In genomic region chr20:37392441-37393195, GRCh38 we compare ENCODE assay signal across 9 cellular contexts. TPM values are rescaled to one million over a fixed set of nuclear protein-coding genes. Genes with fewer than 3 reads are reported as not detected.
DNase-seq lines count a peak whose midpoint lies in the region; ATAC-seq, FAIRE-seq and TF ChIP-seq lines count a peak whose summit lies in the region.
"Had no signal": no experiment of that assay in that cellular context is flagged by ENCODE, and none has a peak within 500 bp of the region (broad histone marks: within the 10 kb centered on the region; RNA-seq: fewer than 3 reads in every experiment).

No MANE protein-coding gene starts in this region.

- H3K9ac ChIP-seq in H1 (replicated peaks in 1 of 4; ENCODE audit: extremely low read depth in 1 of 4, low read depth in 3 of 4, low read length in 3 of 4): no peak overlapping the region

- H3K4me1 ChIP-seq in H1 (replicated peaks in 1 of 4; ENCODE audit: control insufficient read depth in 3 of 4, insufficient read depth in 4 of 4, low read length in 3 of 4): peaks cover 0 to 32% (median 23%) of the 10 kb centered on the region in 4 experiments; a peak in 6 of 7 replicates

- H2BK15ac ChIP-seq in H1 (ENCODE audit: low read length): no peak overlapping the region

- no peak overlapping the region for H2BK20ac ChIP-seq in H1 (ENCODE audit: low read length)

- intact Hi-C loops in Right ventricle myocardium inferior (cut with DNase I): no loop called here
- intact Hi-C loops in Right ventricle myocardium superior (cut with DNase I): no loop called here

- H4K8ac ChIP-seq in H1 (ENCODE audit: extremely low read depth, insufficient read depth, low read length): peak overlapping the region; percentile 26; the same call in 1 of the 2 replicates

- no peak overlapping the region for H3K23ac ChIP-seq in H1 (ENCODE audit: insufficient read length)

- H3K79me2 ChIP-seq in H1 (ENCODE audit: control insufficient read depth in 1 of 2, insufficient read depth in 2 of 2, low read length in 2 of 2): no peaks in the 10 kb centered on the region

- H3K27ac Mint-ChIP-seq in stimulated activated effector memory CD8-positive, alpha-beta T cell treated with anti-CD3 and anti-CD28 coated beads, Interleukin-12 subunit alpha, Interleukin-12 subunit beta, amount 100 ng/mL, for 72 hours: no peak overlapping the region

- peaks cover 2% of the 10 kb centered on the region; the same call in 1 of the 2 replicates for H3K23me2 ChIP-seq in H1 (ENCODE audit: low read depth, low read length)

- no peaks in the 10 kb centered on the region for H4K20me1 ChIP-seq in H1 (replicated peaks in 1 of 2; ENCODE audit: control insufficient read depth in 1 of 2, insufficient read depth in 2 of 2, low read length in 2 of 2)

- H3K79me1 ChIP-seq in H1 (ENCODE audit: low read depth, low read length): no peaks in the 10 kb centered on the region; the same call in 1 of the 2 replicates

- H3K4me3 Mint-ChIP-seq in stimulated activated effector memory CD8-positive, alpha-beta T cell treated with anti-CD3 and anti-CD28 coated beads, Interleukin-12 subunit alpha, Interleukin-12 subunit beta, amount 100 ng/mL, for 72 hours: no peak overlapping the region

- H3K9me3 ChIP-seq in H1 (ENCODE audit: insufficient read depth in 2 of 2, low read depth in 1 of 2, low read length in 1 of 2): no peaks in the 10 kb centered on the region

- H2BK5ac ChIP-seq in H1 (ENCODE audit: low read depth, low read length): no peak overlapping the region

- H3K27ac ChIP-seq in H1 (ENCODE audit: low read depth, low read length): no peak overlapping the region

- no peaks in the 10 kb centered on the region for H3K4me1 Mint-ChIP-seq in stimulated activated effector memory CD8-positive, alpha-beta T cell treated with anti-CD3 and anti-CD28 coated beads, Interleukin-12 subunit alpha, Interleukin-12 subunit beta, amount 100 ng/mL, for 72 hours

- TF ChIP-seq POLR2A in H1 (IDR thresholded peaks at IDR 0.05; ENCODE audit: control extremely low read depth in 1 of 2, low read depth in 2 of 2, low read length in 2 of 2): no peak

- no peak for TF ChIP-seq EP300 in H1 (IDR thresholded peaks at IDR 0.05; ENCODE audit: borderline replicate concordance in 1 of 2, low read depth in 2 of 2, low read length in 2 of 2)

- peak; percentile 57 for DNase-seq in Right ventricle myocardium inferior (ENCODE audit: missing footprints)
- DNase-seq in Right ventricle myocardium superior: no peak
- peak; percentile 44 for DNase-seq in NCI-H69 (lab: John Stamatoyannopoulos, UW)
- DNase-seq in H1 (ENCODE audit: low read depth in 1 of 2, low spot score in 2 of 2): no peak
- DNase-seq in stimulated activated effector memory CD8-positive, alpha-beta T cell treated with anti-CD3 and anti-CD28 coated beads, Interleukin-12 subunit alpha, Interleukin-12 subunit beta, amount 100 ng/mL, for 72 hours (ENCODE audit: low spot score in 2 of 2): no peak
- no peak for DNase-seq in stimulated activated naive CD4-positive, alpha-beta T cell (lab: John Stamatoyannopoulos, UW)
- no peak for DNase-seq in CD1c-positive myeloid dendritic cell (ENCODE audit: extremely low spot score)
- DNase-seq: activated T-cell treated with anti-CD3 and anti-CD28 coated beads, Interleukin-2, amount 50 U/mL, for 1 hour had no signal

- no peak for ATAC-seq in Right ventricle myocardium inferior
- no peak for ATAC-seq in Right ventricle myocardium superior (ENCODE audit: poor library complexity)
- peak; percentile 31 for ATAC-seq in stimulated activated effector memory CD8-positive, alpha-beta T cell treated with anti-CD3 and anti-CD28 coated beads, Interleukin-12 subunit alpha, Interleukin-12 subunit beta, amount 100 ng/mL, for 72 hours
- ATAC-seq in HG02938 (IDR thresholded peaks at IDR 0.05; ENCODE audit: unreplicated experiment): no peak

- H3K56ac ChIP-seq in H1 (replicated peaks; ENCODE audit: insufficient read length, low read depth, low read length): no peak overlapping the region

- peak; percentile 61 to 81 (median 71) for TF ChIP-seq CTCF in H1 (IDR thresholded peaks at IDR 0.05; ENCODE audit: control extremely low read depth in 1 of 3, insufficient read depth in 1 of 3, low read depth in 1 of 3, low read length in 3 of 3)

- H3K27me3 ChIP-seq in H1 (replicated peaks in 1 of 4; ENCODE audit: control insufficient read depth in 3 of 4, extremely low read depth in 1 of 4, insufficient read depth in 3 of 4, low read length in 3 of 4): no peaks in the 10 kb centered on the region

- H3K14ac ChIP-seq in H1 (ENCODE audit: insufficient read length): no peak overlapping the region

- no peaks in the 10 kb centered on the region for H3K36me3 Mint-ChIP-seq in stimulated activated effector memory CD8-positive, alpha-beta T cell treated with anti-CD3 and anti-CD28 coated beads, Interleukin-12 subunit alpha, Interleukin-12 subunit beta, amount 100 ng/mL, for 72 hours

- H4K91ac ChIP-seq in H1 (replicated peaks; ENCODE audit: insufficient read length, low read length): no peak overlapping the region

- no peaks in the 10 kb centered on the region for H3K9me3 Mint-ChIP-seq in stimulated activated effector memory CD8-positive, alpha-beta T cell treated with anti-CD3 and anti-CD28 coated beads, Interleukin-12 subunit alpha, Interleukin-12 subunit beta, amount 100 ng/mL, for 72 hours

- CTCF ChIA-PET in H1 (lab: Charles Lee; ENCODE audit: partially characterized antibody): interaction anchor here (0.6 to 3.5 kb wide), 20 partner anchors 9 to 142 kb away, joined by 3 to 28 read pairs (median 3); no protein-coding TSS in a partner anchor

- H3K4ac ChIP-seq in H1 (replicated peaks; ENCODE audit: insufficient read length, low read depth, low read length): no peak overlapping the region

- no peaks in the 10 kb centered on the region; a peak in 2 of 8 replicates for H3K36me3 ChIP-seq in H1 (ENCODE audit: control insufficient read depth in 2 of 4, insufficient read depth in 4 of 4, low read length in 3 of 4)

- H2BK120ac ChIP-seq in H1 (replicated peaks; ENCODE audit: low read depth, low read length): no peak overlapping the region

- no peak for FAIRE-seq in H1 (lab: Jason Lieb, UNC)

- TF ChIP-seq RAD21 in H1 (IDR thresholded peaks at IDR 0.05 in 1 of 2, conservative IDR thresholded peaks at IDR 0.05 in 1 of 2; ENCODE audit: low read depth in 2 of 2, low read length in 2 of 2): peak; percentile 59 to 78

- H2BK12ac ChIP-seq in H1 (ENCODE audit: low read depth, low read length): no peak overlapping the region

- H3K4me2 ChIP-seq in H1 (ENCODE audit: insufficient read depth in 1 of 2, low read depth in 2 of 2, low read length in 2 of 2): no peak overlapping the region

- H2AK5ac ChIP-seq in H1 (ENCODE audit: low read depth, low read length): no peak overlapping the region

- H3K4me3 ChIP-seq in H1 (ENCODE audit: extremely low read depth in 1 of 4, insufficient read depth in 2 of 4, low read depth in 3 of 4, low read length in 4 of 4): no peak overlapping the region

- 91% methylated on average over 12 of the region's 16 CpGs; no CpG with 5 or more reads in 1 of the 2 experiments for WGBS in H1 (ENCODE audit: extremely low coverage in 1 of 2, insufficient coverage in 1 of 2, insufficient read length in 1 of 2, insufficient replicate concordance in 2 of 2, low coverage in 1 of 2, low lambda C conversion rate in 2 of 2, missing lambda C conversion rate in 1 of 2), 2 experiments

- no peak overlapping the region for H4K5ac ChIP-seq in H1 (ENCODE audit: insufficient read length, low read depth, low read length)

- POLR2A ChIA-PET in H1 (lab: Charles Lee; ENCODE audit: partially characterized antibody): interaction anchor here (0.7 to 1.6 kb wide), 5 partner anchors 21 to 147 kb away, joined by 3 to 7 read pairs (median 3); no protein-coding TSS in a partner anchor

- no peak overlapping the region for H2AFZ ChIP-seq in H1 (ENCODE audit: low read length)

- H3K18ac ChIP-seq in H1 (ENCODE audit: extremely low read depth, low read length): no peak overlapping the region

TF ChIP-seq in H1, 55 proteins besides CTCF, POLR2A, EP300 and RAD21:
- TF ChIP-seq GTF2F1 (IDR thresholded peaks at IDR 0.05; ENCODE audit: borderline replicate concordance, low read depth, low read length) (no peak), ASH2L (IDR thresholded peaks at IDR 0.05; ENCODE audit: low read length) (no peak), HDAC2 (IDR thresholded peaks at IDR 0.05; ENCODE audit: borderline replicate concordance in 1 of 2, low read depth in 2 of 2, low read length in 2 of 2) (peak in 1 of 2 experiments; percentile 38; a peak in 1 of 4 replicates), KDM1A (IDR thresholded peaks at IDR 0.05; ENCODE audit: borderline replicate concordance, low read length) (peak; percentile 94; the same call in 1 of the 2 replicates)

RNA-seq across cellular contexts. Expression of gene SRC, which starts 46.7 kb away (rescaled TPM):
- total RNA-seq in Right ventricle myocardium inferior: 6.0 TPM
- 6.7 TPM for total RNA-seq in Right ventricle myocardium superior
- total RNA-seq in H1 (2021; fragmentation: NEBNext Ultra II Directional; extraction: Animal tissue kit (Norgen Biotek cat#: 25700)): 28.8 and 29.8 TPM in 2 replicates
- 27.6 and 35.4 TPM in 2 replicates for polyA plus RNA-seq in H1 (2011; rRNA removed)
- 25.1 TPM for polyA plus RNA-seq in H1 (2011; cell fraction: cytosol; rRNA removed)
- 100 TPM for polyA plus RNA-seq in H1 (2011; cell fraction: nucleus; rRNA removed)
- 19.4 to 31.2 TPM (median 26.5 TPM) in 4 replicates for polyA plus RNA-seq in H1 (2012, experiment 1 of 2)
- 20.4 TPM for polyA plus RNA-seq in H1 (2012, experiment 2 of 2)
- 17.9 TPM for polyA plus RNA-seq in H1 (2013, experiment 1 of 2)
- 15.1 TPM for polyA plus RNA-seq in H1 (2013, experiment 2 of 2)
- 28.2 and 38.4 TPM in 2 replicates for polyA minus RNA-seq in H1 (2011; rRNA and poly(A)+ RNA removed)
- polyA minus RNA-seq in H1 (2011; cell fraction: cytosol; rRNA and poly(A)+ RNA removed): 28.6 TPM
- polyA minus RNA-seq in H1 (2011; cell fraction: nucleus; rRNA and poly(A)+ RNA removed): 41.9 TPM

Comparison
In these comparisons a context has a peak if more than half of its experiments do, and no peak if none do; other contexts are left out.
1. DNase-seq: peak in Right ventricle myocardium inferior (single experiment) and NCI-H69 (single experiment); none in Right ventricle myocardium superior (single experiment), H1 (0 of 2), stimulated activated effector memory CD8-positive, alpha-beta T cell treated with anti-CD3 and anti-CD28 coated beads, Interleukin-12 subunit alpha, Interleukin-12 subunit beta, amount 100 ng/mL, for 72 hours (0 of 2), stimulated activated naive CD4-positive, alpha-beta T cell (0 of 6) and CD1c-positive myeloid dendritic cell (single experiment).